In genomic region chr4:11337287-11337686, GRCh38 we compare ENCODE assay signal across 19 cellular contexts.
A peak's percentile ranks its signal among the peaks of the same experiment; 100 is the strongest.
DNase-seq lines count a peak whose midpoint lies in the region; ATAC-seq, FAIRE-seq and TF ChIP-seq lines count a peak whose summit lies in the region.
"Had no signal": no experiment of that assay in that cellular context is flagged by ENCODE, and none has a peak within 500 bp of the region (broad histone marks: within the 10 kb centered on the region; RNA-seq: fewer than 3 reads in every experiment).

No MANE protein-coding gene starts in this region.

- H3K9ac ChIP-seq in MM.1S (ENCODE audit: low read length): no peak overlapping the region
- H3K9ac ChIP-seq: BLaER1 had no signal

- no peaks in the 10 kb centered on the region for H3K79me2 ChIP-seq in MM.1S (ENCODE audit: low read length)

- TF ChIP-seq EP300 in esophagus muscularis mucosa (IDR thresholded peaks at IDR 0.05): no peak

- H3K9me2 ChIP-seq in MM.1S (replicated peaks; ENCODE audit: insufficient read depth, low read length): no peaks in the 10 kb centered on the region

- peak overlapping the region; percentile 5; the same call in 1 of the 2 replicates for H3K4me3 ChIP-seq in MM.1S (ENCODE audit: low read length)
- H3K4me3 ChIP-seq in esophagus muscularis mucosa: peak overlapping the region in 3 of 4 donors; percentile 5 to 16 (median 6)
- H3K4me3 ChIP-seq: BLaER1, HAP-1 had no signal

- H3K36me3 Mint-ChIP-seq in stimulated activated memory B cell treated with anti-CD40 and anti-IgM and Interleukin-4, amounts not matched to agents 10 μg/mL and 1 μg/mL and 100 μg/mL, for 72 hours: no peaks in the 10 kb centered on the region
- H3K36me3 Mint-ChIP-seq in HFFc6 (ENCODE audit: low read depth): no peaks in the 10 kb centered on the region; the same call in 1 of the 2 replicates
- H3K36me3 Mint-ChIP-seq: CD4-positive, CD25-positive, alpha-beta regulatory T cell; CD8-positive, alpha-beta T cell had no signal

- FAIRE-seq in GM12891 (lab: Jason Lieb, UNC): peak; percentile 66
- FAIRE-seq: G401.6, GM19239, H54 had no signal

- DNase-seq in GM12891 (ENCODE audit: insufficient read length, low spot score) (no peak), MM.1S (peak; percentile 46), esophagus muscularis mucosa (ENCODE audit: extremely low spot score) (peak; percentile 62), HFFc6 (no peak), globus pallidus (ENCODE audit: low spot score) (no peak)
- DNase-seq: Caco-2; CD4-positive, CD25-positive, alpha-beta regulatory T cell; CD8-positive, alpha-beta T cell; DMS153; DND-41; GOT3 had no signal

- H3K36me3 ChIP-seq in MM.1S (replicated peaks; ENCODE audit: insufficient read depth, low read length) (no peaks in the 10 kb centered on the region), esophagus muscularis mucosa (no peaks in the 10 kb centered on the region)
- H3K36me3 ChIP-seq: BLaER1, HAP-1 had no signal

- H3K4me2 ChIP-seq in MM.1S (ENCODE audit: low read depth, low read length): peak overlapping the region; percentile 49
- H3K4me2 ChIP-seq: BLaER1 had no signal

- H4K20me1 ChIP-seq in MM.1S (ENCODE audit: insufficient read depth, low read length): no peaks in the 10 kb centered on the region
- H4K20me1 ChIP-seq: BLaER1 had no signal

- ATAC-seq in stimulated activated memory B cell treated with anti-CD40 and anti-IgM and Interleukin-4, amounts not matched to agents 10 μg/mL and 1 μg/mL and 100 μg/mL, for 72 hours: no peak
- no peak for ATAC-seq in HG03571 (IDR thresholded peaks at IDR 0.05; ENCODE audit: unreplicated experiment)
- ATAC-seq: CD8-positive, alpha-beta T cell had no signal

- TF ChIP-seq POLR2A in GM12891 (IDR thresholded peaks at IDR 0.05; ENCODE audit: low read depth, low read length) (no peak), esophagus muscularis mucosa (IDR thresholded peaks at IDR 0.05; ENCODE audit: low read depth) (no peak)

- 60% methylated on average over 1 of the region's 1 CpG for WGBS in esophagus muscularis mucosa

- H2AFZ ChIP-seq in MM.1S (ENCODE audit: low read length): 0 out of 2 replicates have a peak overlapping the region, but pooled peaks have one; percentile 9

- peaks cover 25% of the 10 kb centered on the region for H3K4me1 ChIP-seq in MM.1S (ENCODE audit: low read length)
- H3K4me1 ChIP-seq in esophagus muscularis mucosa: no peaks in the 10 kb centered on the region
- H3K4me1 ChIP-seq: HAP-1 had no signal

- no peak for TF ChIP-seq CTCF in MM.1S (IDR thresholded peaks at IDR 0.05; ENCODE audit: low read length)
- no peak for TF ChIP-seq CTCF in esophagus muscularis mucosa (IDR thresholded peaks at IDR 0.05)
- TF ChIP-seq CTCF in HFFc6 (IDR thresholded peaks at IDR 0.05): no peak

- H3K27me3 ChIP-seq in MM.1S (replicated peaks; ENCODE audit: insufficient read depth, low read length) (no peaks in the 10 kb centered on the region), esophagus muscularis mucosa (peaks cover 0 to 9% (median 0%) of the 10 kb centered on the region in 4 donors)
- H3K27me3 ChIP-seq: BLaER1 had no signal

- H3K9me3 ChIP-seq in MM.1S (replicated peaks; ENCODE audit: insufficient read depth, low read length) (no peaks in the 10 kb centered on the region), esophagus muscularis mucosa (no peaks in the 10 kb centered on the region)
- H3K9me3 ChIP-seq: BLaER1, Caco-2, HAP-1 had no signal

- H3K9me3 Mint-ChIP-seq in stimulated activated memory B cell treated with anti-CD40 and anti-IgM and Interleukin-4, amounts not matched to agents 10 μg/mL and 1 μg/mL and 100 μg/mL, for 72 hours: no peaks in the 10 kb centered on the region
- H3K9me3 Mint-ChIP-seq in HFFc6: peaks cover 54% of the 10 kb centered on the region
- H3K9me3 Mint-ChIP-seq: CD8-positive, alpha-beta T cell had no signal

- H3F3A ChIP-seq in MM.1S (ENCODE audit: insufficient read depth, low read length): 0 out of 2 replicates have a peak, but pooled peaks cover 7% of the 10 kb centered on the region

- intact Hi-C loops in esophagus muscularis mucosa (cut with DNase I): no loop called here

- H3K27ac Mint-ChIP-seq in stimulated activated memory B cell treated with anti-CD40 and anti-IgM and Interleukin-4, amounts not matched to agents 10 μg/mL and 1 μg/mL and 100 μg/mL, for 72 hours: peak overlapping the region; percentile 0
- H3K27ac Mint-ChIP-seq in HFFc6: no peak overlapping the region
- H3K27ac Mint-ChIP-seq: CD4-positive, CD25-positive, alpha-beta regulatory T cell; CD8-positive, alpha-beta T cell had no signal

- H3K4me1 Mint-ChIP-seq in stimulated activated memory B cell treated with anti-CD40 and anti-IgM and Interleukin-4, amounts not matched to agents 10 μg/mL and 1 μg/mL and 100 μg/mL, for 72 hours: peaks cover 49% of the 10 kb centered on the region
- no peaks in the 10 kb centered on the region for H3K4me1 Mint-ChIP-seq in HFFc6 (ENCODE audit: low read depth)

- H3K4me3 Mint-ChIP-seq in stimulated activated memory B cell treated with anti-CD40 and anti-IgM and Interleukin-4, amounts not matched to agents 10 μg/mL and 1 μg/mL and 100 μg/mL, for 72 hours: no peak overlapping the region
- H3K4me3 Mint-ChIP-seq in HFFc6: no peak overlapping the region
- H3K4me3 Mint-ChIP-seq: CD4-positive, CD25-positive, alpha-beta regulatory T cell; CD8-positive, alpha-beta T cell had no signal

- H3K27ac ChIP-seq in MM.1S (ENCODE audit: low read length) (peak overlapping the region; percentile 6; the same call in 1 of the 2 replicates), esophagus muscularis mucosa (replicated peaks in 1 of 4) (no peak overlapping the region)
- H3K27ac ChIP-seq: BLaER1, C4-2B had no signal

- H3K27me3 Mint-ChIP-seq in stimulated activated memory B cell treated with anti-CD40 and anti-IgM and Interleukin-4, amounts not matched to agents 10 μg/mL and 1 μg/mL and 100 μg/mL, for 72 hours: no peaks in the 10 kb centered on the region
- H3K27me3 Mint-ChIP-seq in HFFc6 (ENCODE audit: insufficient read depth): no peaks in the 10 kb centered on the region

TF ChIP-seq in GM12891, 5 proteins besides CTCF, POLR2A, EP300 and RAD21:
- TF ChIP-seq POLR2AphosphoS5 (IDR thresholded peaks at IDR 0.05; ENCODE audit: low read depth, low read length): no peak
- TF ChIP-seq SPI1 (IDR thresholded peaks at IDR 0.05; ENCODE audit: low read depth, low read length): no peak

Comparison
In these comparisons a context has a peak if more than half of its experiments do, and no peak if none do; other contexts are left out.
1. DNase-seq: peak in MM.1S (single experiment) and esophagus muscularis mucosa (single experiment); none in GM12891 (single experiment), HFFc6 (single experiment) and globus pallidus (single experiment).